Comparison of ENCODE assay signal across 27 cellular contexts in the genomic region with DNA sequence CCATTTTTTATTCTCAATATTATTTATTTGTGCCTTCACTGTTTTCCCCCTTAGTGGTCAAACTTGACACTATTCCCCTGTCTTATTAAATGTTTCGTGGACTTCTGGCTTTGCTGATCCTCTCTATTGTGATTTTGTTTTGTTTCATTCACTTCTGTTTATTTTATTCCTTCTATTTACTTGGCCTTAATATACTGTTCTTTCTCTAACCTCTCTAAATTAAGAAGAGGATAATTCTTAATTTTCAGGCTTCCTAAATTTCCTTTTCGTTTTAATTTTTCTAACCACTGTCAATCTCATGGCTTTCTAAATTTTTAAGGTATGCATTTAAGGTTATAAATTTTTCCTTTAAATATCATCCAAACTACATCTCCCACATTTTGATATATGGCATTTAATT.
"Had no signal": no experiment of that assay in that cellular context is flagged by ENCODE, and none has a peak within 500 bp of the region (broad histone marks: within the 10 kb centered on the region; RNA-seq: fewer than 3 reads in every experiment).

No MANE protein-coding gene starts in this region.

- FAIRE-seq: keratinocyte had no signal

- H3K27ac ChIP-seq: colonic mucosa, epithelial cell of prostate, gastrocnemius medialis, psoas muscle, skin epidermis, suprapubic skin, transverse colon, upper lobe of right lung, uterus had no signal

- H3K4me3 ChIP-seq: colonic mucosa, gastrocnemius medialis, lung, psoas muscle, skin epidermis, suprapubic skin, transverse colon, upper lobe of right lung, uterus had no signal

- H3K36me3 ChIP-seq: colonic mucosa, gastrocnemius medialis, suprapubic skin, transverse colon, upper lobe of right lung, uterus had no signal

- H3K4me3 Mint-ChIP-seq: dendritic cell treated with granulocyte-macrophage colony-stimulating factor and Interleukin-4, amounts not matched to agents 40 ng/mL and 50 ng/mL, for 4 days; endodermal cell; naive thymus-derived CD4-positive, alpha-beta T cell; nephron progenitor cell; stimulated activated naive CD8-positive, alpha-beta T cell treated with anti-CD3 and anti-CD28 coated beads, Interleukin-15, amount 100 ng/mL, for 72 hours had no signal

- H3K27me3 Mint-ChIP-seq: stimulated activated naive CD8-positive, alpha-beta T cell treated with anti-CD3 and anti-CD28 coated beads, Interleukin-15, amount 100 ng/mL, for 72 hours had no signal

- ATAC-seq: esophagus mucosa; gastrocnemius medialis; left lobe of liver; psoas muscle; right cardiac atrium; stimulated activated naive CD8-positive, alpha-beta T cell treated with anti-CD3 and anti-CD28 coated beads, Interleukin-15, amount 100 ng/mL, for 72 hours; upper lobe of right lung had no signal

- H3K27ac Mint-ChIP-seq: dendritic cell treated with granulocyte-macrophage colony-stimulating factor and Interleukin-4, amounts not matched to agents 40 ng/mL and 50 ng/mL, for 4 days; endodermal cell; stimulated activated naive CD8-positive, alpha-beta T cell treated with anti-CD3 and anti-CD28 coated beads, Interleukin-15, amount 100 ng/mL, for 72 hours had no signal

- H3K9me3 ChIP-seq: colonic mucosa, gastrocnemius medialis, psoas muscle, suprapubic skin, transverse colon, upper lobe of right lung, uterus had no signal

- H3K27me3 ChIP-seq: colonic mucosa, gastrocnemius medialis, suprapubic skin, transverse colon, upper lobe of right lung, uterus had no signal

- H3K9me3 Mint-ChIP-seq: dendritic cell treated with granulocyte-macrophage colony-stimulating factor and Interleukin-4, amounts not matched to agents 40 ng/mL and 50 ng/mL, for 4 days had no signal

- DNase-seq: colonic mucosa; effector CD8-positive, alpha-beta T cell; endodermal cell; foreskin fibroblast; gastrocnemius medialis; midbrain; naive thymus-derived CD4-positive, alpha-beta T cell; nephron progenitor cell; nucleus accumbens; posterior cingulate gyrus; psoas muscle; right cardiac atrium; stimulated activated CD4-positive, alpha-beta T cell treated with anti-CD3 and anti-CD28 coated beads, Interleukin-15, amount 100 ng/mL, for 24 hours; stimulated activated CD4-positive, alpha-beta T cell treated with anti-CD3 and anti-CD28 coated beads, Interleukin-2, amount 100 ng/mL, for 48 hours; stimulated activated naive CD4-positive, alpha-beta T cell; stimulated activated naive CD8-positive, alpha-beta T cell treated with anti-CD3 and anti-CD28 coated beads, Interleukin-15, amount 100 ng/mL, for 72 hours; transverse colon; upper lobe of right lung; uterus had no signal
